In the genomic region with DNA sequence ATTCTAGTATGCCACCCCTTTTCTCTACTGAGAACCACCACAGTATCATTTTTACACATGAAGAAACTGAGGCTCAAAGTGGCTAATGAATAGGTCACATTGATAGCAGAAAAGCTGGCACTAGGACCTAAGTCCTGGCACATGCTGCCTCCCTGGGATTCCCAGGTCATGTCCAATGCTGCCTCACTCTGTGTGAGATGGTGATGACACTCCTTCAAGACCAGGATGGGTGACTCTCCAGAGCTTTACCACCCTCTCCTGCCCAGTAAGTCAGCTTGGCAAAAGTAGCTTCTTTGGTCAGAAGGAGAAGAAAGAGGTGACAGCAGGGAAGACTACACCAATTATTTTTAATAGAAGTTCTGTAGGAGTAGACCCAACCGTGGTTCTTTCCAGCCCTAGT, we compare ENCODE assay signal across 11 cellular contexts. TPM values are rescaled to one million over a fixed set of nuclear protein-coding genes. Genes with fewer than 3 reads are reported as not detected.
DNase-seq lines count a peak whose midpoint lies in the region; ATAC-seq and TF ChIP-seq lines count a peak whose summit lies in the region.
"Had no signal": no experiment of that assay in that cellular context is flagged by ENCODE, and none has a peak within 500 bp of the region (broad histone marks: within the 10 kb centered on the region; RNA-seq: fewer than 3 reads in every experiment).

No MANE protein-coding gene starts in this region.

- H3K4me3 ChIP-seq in Panc1 (ENCODE audit: low read depth in 2 of 2, low read length in 2 of 2) (no peak overlapping the region), gastroesophageal sphincter (no peak overlapping the region)
- H3K4me3 ChIP-seq in naive thymus-derived CD4-positive, alpha-beta T cell (ENCODE audit: low read length) = no peak overlapping the region
- H3K4me3 ChIP-seq: HAP-1, MG63 had no signal

- peak; percentile 4 for DNase-seq in EH (ENCODE audit: low read depth)
- DNase-seq in Panc1 (ENCODE audit: low read depth, low spot score) = no peak
- DNase-seq in kidney tubule cell (ENCODE audit: low spot score) = peak; percentile 7
- no peak for DNase-seq in naive thymus-derived CD4-positive, alpha-beta T cell
- DNase-seq: MG63, NCI-H510A had no signal

- TF ChIP-seq CTCF in Panc1 (IDR thresholded peaks at IDR 0.05) (no peak), gastroesophageal sphincter (IDR thresholded peaks at IDR 0.05) (no peak)

- WGBS in gastroesophageal sphincter (ENCODE audit: low coverage in 1 of 2), 2 donors = 36 to 43% methylated on average over 1 of the region's 1 CpG

- peaks cover 4 to 6% (median 5%) of the 10 kb centered on the region in 7 donors for H3K4me1 Mint-ChIP-seq in naive thymus-derived CD4-positive, alpha-beta T cell

- TF ChIP-seq POLR2A in gastroesophageal sphincter (IDR thresholded peaks at IDR 0.05) = no peak

- intact Hi-C loops in Panc1 (cut with micrococcal nuclease; ENCODE audit: unreplicated experiment) = no loop called here
- intact Hi-C loops in naive thymus-derived CD4-positive, alpha-beta T cell (cut with micrococcal nuclease) = loop anchor here (1.0 to 5.0 kb wide), 7 partner anchors 33 to 655 kb away; no protein-coding TSS in a partner anchor

- ATAC-seq in HG02678 (IDR thresholded peaks at IDR 0.05; ENCODE audit: unreplicated experiment) (peak; percentile 7), Panc1 (peak; percentile 44; the same call in 1 of the 2 replicates), GM21529 (IDR thresholded peaks at IDR 0.05; ENCODE audit: unreplicated experiment) (no peak), gastroesophageal sphincter (no peak)
- ATAC-seq in naive thymus-derived CD4-positive, alpha-beta T cell = no peak

- CTCF ChIA-PET in Panc1 (lab: Charles Lee) = interaction anchor here (0.6 to 1.8 kb wide), 3 partner anchors 11 to 82 kb away, joined by 3 to 8 read pairs (median 7); no protein-coding TSS in a partner anchor
- CTCF ChIA-PET in naive thymus-derived CD4-positive, alpha-beta T cell (lab: Charles Lee) = interaction anchor here (0.7 to 6.5 kb wide), 12 partner anchors 9 to 93 kb away, joined by 3 to 66 read pairs (median 4); no protein-coding TSS in a partner anchor

- TF ChIP-seq EP300 in gastroesophageal sphincter (IDR thresholded peaks at IDR 0.05) = no peak

- no peak overlapping the region for H3K27ac Mint-ChIP-seq in naive thymus-derived CD4-positive, alpha-beta T cell
- H3K27ac Mint-ChIP-seq: T-helper 1 cell treated with Interleukin-12 subunit alpha and Interleukin-12 subunit beta and Interleukin-4 antibody, amounts not matched to agents 30 μg/mL and 1 μg/mL, for 36 hours had no signal

- BruUV-seq in Panc1 (replicated peaks; lab: Mats Ljungman, UMichigan) = no TSS peak

- H3K4me1 ChIP-seq in Panc1 (ENCODE audit: control insufficient read depth, insufficient read depth, low read length) = peaks cover 5% of the 10 kb centered on the region; the same call in 1 of the 2 replicates
- H3K4me1 ChIP-seq in gastroesophageal sphincter = peaks cover 0 to 6% (median 0%) of the 10 kb centered on the region in 3 donors
- no peaks in the 10 kb centered on the region for H3K4me1 ChIP-seq in naive thymus-derived CD4-positive, alpha-beta T cell (ENCODE audit: control insufficient read depth in 2 of 2, insufficient read depth in 2 of 2, low read length in 2 of 2)
- H3K4me1 ChIP-seq: HAP-1 had no signal

- H3K27ac ChIP-seq in Panc1 (ENCODE audit: low read length) (no peak overlapping the region), gastroesophageal sphincter (no peak overlapping the region)
- no peak overlapping the region for H3K27ac ChIP-seq in naive thymus-derived CD4-positive, alpha-beta T cell (ENCODE audit: low read depth, low read length)

- H3K4me3 Mint-ChIP-seq in naive thymus-derived CD4-positive, alpha-beta T cell = no peak overlapping the region
- H3K4me3 Mint-ChIP-seq: T-helper 1 cell treated with Interleukin-12 subunit alpha and Interleukin-12 subunit beta and Interleukin-4 antibody, amounts not matched to agents 30 μg/mL and 1 μg/mL, for 36 hours had no signal

- in situ Hi-C loops in Panc1 (cut with HindIII; ENCODE audit: low pct_unique_long_range_greater_than_20kb, low sequenced_read_pairs) = no loop called here

- H3K36me3 ChIP-seq in Panc1 (ENCODE audit: control insufficient read depth, insufficient read depth, low read length) (no peaks in the 10 kb centered on the region), gastroesophageal sphincter (no peaks in the 10 kb centered on the region)
- no peaks in the 10 kb centered on the region for H3K36me3 ChIP-seq in naive thymus-derived CD4-positive, alpha-beta T cell (ENCODE audit: control insufficient read depth in 2 of 3, insufficient read depth in 3 of 3, low read length in 3 of 3)
- H3K36me3 ChIP-seq: HAP-1, MG63 had no signal

- no peaks in the 10 kb centered on the region for H3K9me3 Mint-ChIP-seq in naive thymus-derived CD4-positive, alpha-beta T cell
- H3K9me3 Mint-ChIP-seq: T-helper 1 cell treated with Interleukin-12 subunit alpha and Interleukin-12 subunit beta and Interleukin-4 antibody, amounts not matched to agents 30 μg/mL and 1 μg/mL, for 36 hours had no signal

- H3K36me3 Mint-ChIP-seq in naive thymus-derived CD4-positive, alpha-beta T cell = no peaks in the 10 kb centered on the region

- POLR2A ChIA-PET in Panc1 (lab: Charles Lee) = no interaction called here
- POLR2A ChIA-PET in naive thymus-derived CD4-positive, alpha-beta T cell (lab: Charles Lee) = no interaction called here

- H3K27me3 Mint-ChIP-seq in naive thymus-derived CD4-positive, alpha-beta T cell = peaks cover 6 to 21% (median 11%) of the 10 kb centered on the region in 5 donors

- H3K9me3 ChIP-seq in Panc1 (ENCODE audit: control insufficient read depth, insufficient read depth, low read depth, low read length) (no peaks in the 10 kb centered on the region), gastroesophageal sphincter (no peaks in the 10 kb centered on the region)
- H3K9me3 ChIP-seq in naive thymus-derived CD4-positive, alpha-beta T cell (ENCODE audit: control insufficient read depth in 2 of 3, low read length in 3 of 3) = no peaks in the 10 kb centered on the region
- H3K9me3 ChIP-seq: HAP-1 had no signal

- H3K27me3 ChIP-seq in Panc1 (ENCODE audit: control insufficient read depth, insufficient read depth, low read length) (peaks cover 2% of the 10 kb centered on the region; the same call in 1 of the 2 replicates), gastroesophageal sphincter (no peaks in the 10 kb centered on the region)
- H3K27me3 ChIP-seq in naive thymus-derived CD4-positive, alpha-beta T cell (ENCODE audit: control insufficient read depth in 2 of 2, insufficient read depth in 2 of 2, low read length in 2 of 2) = no peaks in the 10 kb centered on the region
- H3K27me3 ChIP-seq: MG63 had no signal

RNA-seq across cellular contexts. Expression of a gene that starts 13.3 kb away (rescaled TPM):
- total RNA-seq in Panc1 (2021; ENCODE audit: unreplicated experiment) (0.18 TPM), gastroesophageal sphincter (10 to 100 TPM in 1 of 4 donors, 1 to 10 TPM in 2, under 1 TPM in 1; 0.81 to 40.9 (median 3.7) TPM)
- not detected for polyA plus RNA-seq in Panc1 (2012; ENCODE audit: insufficient read length)
- not detected for total RNA-seq in naive thymus-derived CD4-positive, alpha-beta T cell
- polyA plus RNA-seq in naive thymus-derived CD4-positive, alpha-beta T cell = not detected

RNA-seq across cellular contexts. Expression of a gene that starts 34.8 kb away (rescaled TPM):
- total RNA-seq in Panc1 (2021; ENCODE audit: unreplicated experiment) = not detected
- polyA plus RNA-seq in Panc1 (2012; ENCODE audit: insufficient read length) = not detected
- total RNA-seq in gastroesophageal sphincter = under 1 TPM in 1 of 4 donors, not detected in 3; 0.35 TPM
- not detected for total RNA-seq in naive thymus-derived CD4-positive, alpha-beta T cell
- not detected for polyA plus RNA-seq in naive thymus-derived CD4-positive, alpha-beta T cell

RNA-seq across cellular contexts. Expression of a gene that starts 55.2 kb away (rescaled TPM):
- 83.2 TPM for total RNA-seq in Panc1 (2021; ENCODE audit: unreplicated experiment)
- 113 TPM for polyA plus RNA-seq in Panc1 (2012; ENCODE audit: insufficient read length)
- total RNA-seq in gastroesophageal sphincter = 10 to 100 TPM; 34.1 to 55.2 (median 41.1) TPM
- 100 to 1,000 TPM in 3 of 5 experiments, 10 to 100 TPM in 2; 62.2 to 108 (median 100) TPM for total RNA-seq in naive thymus-derived CD4-positive, alpha-beta T cell
- polyA plus RNA-seq in naive thymus-derived CD4-positive, alpha-beta T cell = 100 to 1,000 TPM; 169 to 206 TPM

Comparison
In these comparisons a context has a peak if more than half of its experiments do, and no peak if none do; other contexts are left out.
1. DNase-seq: peak in EH (single experiment) and kidney tubule cell (single experiment); none in Panc1 (single experiment) and naive thymus-derived CD4-positive, alpha-beta T cell (0 of 9).
2. ATAC-seq: peak in HG02678 (single experiment) and Panc1 (single experiment); none in GM21529 (single experiment), gastroesophageal sphincter (single experiment) and naive thymus-derived CD4-positive, alpha-beta T cell (single experiment).